In the genomic region with DNA sequence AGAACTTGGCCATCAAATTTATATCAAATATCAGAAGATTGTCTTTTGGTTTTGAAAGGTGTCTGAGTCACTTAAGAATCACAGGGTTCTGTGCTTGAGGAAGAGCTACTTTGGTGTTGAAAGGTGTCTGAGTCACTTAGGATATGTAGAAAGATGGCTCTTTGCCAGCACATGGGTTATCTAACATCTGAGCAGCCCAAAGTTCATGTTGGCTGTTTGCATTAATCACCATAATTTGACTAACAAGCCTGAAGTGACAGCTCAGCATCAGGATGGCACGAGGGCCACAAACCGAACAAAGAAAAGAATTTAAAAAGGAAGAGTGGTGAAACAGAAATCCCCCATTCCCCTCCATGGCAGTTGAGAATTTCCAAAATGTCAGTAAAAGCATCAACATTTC, we compare ENCODE assay signal across 9 cellular contexts.
DNase-seq lines count a peak whose midpoint lies in the region; ATAC-seq and TF ChIP-seq lines count a peak whose summit lies in the region.
"Had no signal": no experiment of that assay in that cellular context is flagged by ENCODE, and none has a peak within 500 bp of the region (broad histone marks: within the 10 kb centered on the region; RNA-seq: fewer than 3 reads in every experiment).

No MANE protein-coding gene starts in this region.

- CTCF ChIA-PET in activated CD4-positive, alpha-beta memory T cell treated with anti-CD3 and anti-CD28 coated beads for 36 hours (lab: Charles Lee), result interaction anchor here (0.7 kb wide), 1 partner anchor 167 kb away, joined by 4 read pairs; no protein-coding TSS in a partner anchor
- CTCF ChIA-PET in activated CD4-positive, alpha-beta memory T cell treated with anti-CD3 and anti-CD28 coated beads, Interleukin-2, amount 10 ng/mL, durations not matched to agents 7 days and 5 days (lab: Charles Lee), result no interaction called here
- CTCF ChIA-PET in Panc1 (lab: Charles Lee), result no interaction called here

- 79 to 85% methylated on average over 2 of the region's 2 CpGs for WGBS in tibial nerve, 2 donors

- intact Hi-C loops in activated CD4-positive, alpha-beta memory T cell treated with anti-CD3 and anti-CD28 coated beads for 36 hours (cut with micrococcal nuclease), result loop anchor here (1.0 to 5.0 kb wide), 7 partner anchors 32 to 338 kb away; partner anchors contain the start of genes AZI2, EOMES and ZCWPW2
- intact Hi-C loops in Panc1 (cut with micrococcal nuclease; ENCODE audit: unreplicated experiment), result no loop called here

- H3K27ac Mint-ChIP-seq in activated CD4-positive, alpha-beta memory T cell treated with anti-CD3 and anti-CD28 coated beads for 36 hours, result peak overlapping the region; percentile 13
- H3K27ac Mint-ChIP-seq in activated CD4-positive, alpha-beta memory T cell treated with anti-CD3 and anti-CD28 coated beads, Interleukin-2, amount 10 ng/mL, durations not matched to agents 7 days and 5 days, result no peak overlapping the region
- H3K27ac Mint-ChIP-seq in central memory CD8-positive, alpha-beta T cell (ENCODE audit: low read depth), result peak overlapping the region; percentile 57

- H3K27ac ChIP-seq in Panc1 (ENCODE audit: low read length) (no peak overlapping the region), tibial nerve (no peak overlapping the region)

- in situ Hi-C loops in Panc1 (cut with HindIII; ENCODE audit: low pct_unique_long_range_greater_than_20kb, low sequenced_read_pairs), result no loop called here

- H3K36me3 ChIP-seq in Panc1 (ENCODE audit: control insufficient read depth, insufficient read depth, low read length) (no peaks in the 10 kb centered on the region), tibial nerve (no peaks in the 10 kb centered on the region)

- H3K27me3 ChIP-seq in Panc1 (ENCODE audit: control insufficient read depth, insufficient read depth, low read length), result no peaks in the 10 kb centered on the region
- H3K27me3 ChIP-seq in tibial nerve, result no peaks in the 10 kb centered on the region

- peaks cover 10% of the 10 kb centered on the region for H3K27me3 Mint-ChIP-seq in activated CD4-positive, alpha-beta memory T cell treated with anti-CD3 and anti-CD28 coated beads for 36 hours
- peaks cover 1% of the 10 kb centered on the region for H3K27me3 Mint-ChIP-seq in activated CD4-positive, alpha-beta memory T cell treated with anti-CD3 and anti-CD28 coated beads, Interleukin-2, amount 10 ng/mL, durations not matched to agents 7 days and 5 days
- H3K27me3 Mint-ChIP-seq in central memory CD8-positive, alpha-beta T cell, result peaks cover 6% of the 10 kb centered on the region

- POLR2A ChIA-PET in activated CD4-positive, alpha-beta memory T cell treated with anti-CD3 and anti-CD28 coated beads for 36 hours (lab: Charles Lee), result interaction anchor here (1.3 kb wide), 1 partner anchor 276 kb away, joined by 4 read pairs; no protein-coding TSS in a partner anchor
- POLR2A ChIA-PET in activated CD4-positive, alpha-beta memory T cell treated with anti-CD3 and anti-CD28 coated beads, Interleukin-2, amount 10 ng/mL, durations not matched to agents 7 days and 5 days (lab: Charles Lee), result no interaction called here
- POLR2A ChIA-PET in Panc1 (lab: Charles Lee), result no interaction called here

- TF ChIP-seq POLR2A in tibial nerve (IDR thresholded peaks at IDR 0.05), result no peak

- ATAC-seq in Panc1, result no peak
- peak; percentile 96 for ATAC-seq in central memory CD8-positive, alpha-beta T cell (replicated peaks; ENCODE audit: extremely low read depth, poor library complexity, severe bottlenecking)
- no peak for ATAC-seq in HG03442 (IDR thresholded peaks at IDR 0.05; ENCODE audit: unreplicated experiment)

- no peaks in the 10 kb centered on the region for H3K9me3 ChIP-seq in Panc1 (ENCODE audit: control insufficient read depth, insufficient read depth, low read depth, low read length)
- no peaks in the 10 kb centered on the region for H3K9me3 ChIP-seq in tibial nerve

- no peaks in the 10 kb centered on the region for H3K36me3 Mint-ChIP-seq in activated CD4-positive, alpha-beta memory T cell treated with anti-CD3 and anti-CD28 coated beads for 36 hours
- H3K36me3 Mint-ChIP-seq in activated CD4-positive, alpha-beta memory T cell treated with anti-CD3 and anti-CD28 coated beads, Interleukin-2, amount 10 ng/mL, durations not matched to agents 7 days and 5 days (ENCODE audit: low read depth), result no peaks in the 10 kb centered on the region
- no peaks in the 10 kb centered on the region for H3K36me3 Mint-ChIP-seq in central memory CD8-positive, alpha-beta T cell (ENCODE audit: insufficient read depth)

- peaks cover 26% of the 10 kb centered on the region for H3K4me1 Mint-ChIP-seq in activated CD4-positive, alpha-beta memory T cell treated with anti-CD3 and anti-CD28 coated beads for 36 hours (ENCODE audit: low read depth)
- H3K4me1 Mint-ChIP-seq in activated CD4-positive, alpha-beta memory T cell treated with anti-CD3 and anti-CD28 coated beads, Interleukin-2, amount 10 ng/mL, durations not matched to agents 7 days and 5 days, result peaks cover 5% of the 10 kb centered on the region
- peaks cover 26% of the 10 kb centered on the region for H3K4me1 Mint-ChIP-seq in central memory CD8-positive, alpha-beta T cell

- H3K4me3 Mint-ChIP-seq in activated CD4-positive, alpha-beta memory T cell treated with anti-CD3 and anti-CD28 coated beads for 36 hours, result no peak overlapping the region
- no peak overlapping the region for H3K4me3 Mint-ChIP-seq in activated CD4-positive, alpha-beta memory T cell treated with anti-CD3 and anti-CD28 coated beads, Interleukin-2, amount 10 ng/mL, durations not matched to agents 7 days and 5 days
- peak overlapping the region; percentile 10 for H3K4me3 Mint-ChIP-seq in central memory CD8-positive, alpha-beta T cell

- peak; percentile 52 for DNase-seq in activated CD4-positive, alpha-beta memory T cell treated with anti-CD3 and anti-CD28 coated beads for 36 hours
- DNase-seq in activated CD4-positive, alpha-beta memory T cell treated with anti-CD3 and anti-CD28 coated beads, Interleukin-2, amount 10 ng/mL, durations not matched to agents 7 days and 5 days, result no peak
- DNase-seq in Panc1 (ENCODE audit: low read depth, low spot score), result peak; percentile 53
- DNase-seq in central memory CD8-positive, alpha-beta T cell (ENCODE audit: low spot score in 2 of 2), result peak in 1 of 2 donors; percentile 25
- DNase-seq in stimulated activated CD8-positive, alpha-beta memory T cell treated with anti-CD3 and anti-CD28 coated beads, Interleukin-15, amount 100 ng/mL, for 48 hours (ENCODE audit: low read depth in 2 of 2), result peak; percentile 11 to 18
- DNase-seq in tibial nerve (ENCODE audit: low spot score in 2 of 2), result no peak
- DNase-seq in NCI-H524 (lab: John Stamatoyannopoulos, UW), result no peak
- DNase-seq: NCI-H446 had no signal

- no TSS peak for BruUV-seq in Panc1 (replicated peaks; lab: Mats Ljungman, UMichigan)

- TF ChIP-seq EP300 in tibial nerve (IDR thresholded peaks at IDR 0.05), result no peak

- H3K4me3 ChIP-seq in Panc1 (ENCODE audit: low read depth in 2 of 2, low read length in 2 of 2) (no peak overlapping the region), tibial nerve (no peak overlapping the region)

- H3K9me3 Mint-ChIP-seq in activated CD4-positive, alpha-beta memory T cell treated with anti-CD3 and anti-CD28 coated beads for 36 hours, result no peaks in the 10 kb centered on the region
- H3K9me3 Mint-ChIP-seq in activated CD4-positive, alpha-beta memory T cell treated with anti-CD3 and anti-CD28 coated beads, Interleukin-2, amount 10 ng/mL, durations not matched to agents 7 days and 5 days, result no peaks in the 10 kb centered on the region
- H3K9me3 Mint-ChIP-seq in central memory CD8-positive, alpha-beta T cell, result no peaks in the 10 kb centered on the region

- TF ChIP-seq CTCF in Panc1 (IDR thresholded peaks at IDR 0.05) (no peak), tibial nerve (IDR thresholded peaks at IDR 0.05) (no peak)

- no peaks in the 10 kb centered on the region for H3K4me1 ChIP-seq in Panc1 (ENCODE audit: control insufficient read depth, insufficient read depth, low read length)
- no peaks in the 10 kb centered on the region for H3K4me1 ChIP-seq in tibial nerve

Comparison
In these comparisons a context has a peak if more than half of its experiments do, and no peak if none do; other contexts are left out.
1. DNase-seq: peak in activated CD4-positive, alpha-beta memory T cell treated with anti-CD3 and anti-CD28 coated beads for 36 hours (single experiment), Panc1 (single experiment) and stimulated activated CD8-positive, alpha-beta memory T cell treated with anti-CD3 and anti-CD28 coated beads, Interleukin-15, amount 100 ng/mL, for 48 hours (2 of 2); none in activated CD4-positive, alpha-beta memory T cell treated with anti-CD3 and anti-CD28 coated beads, Interleukin-2, amount 10 ng/mL, durations not matched to agents 7 days and 5 days (single experiment), tibial nerve (0 of 2) and NCI-H524 (0 of 2).